1 cellular context compared by ENCODE assay signal in genomic region chr5:6731465-6732237, GRCh38.
TF ChIP-seq lines count a peak whose summit lies in the region.

No MANE protein-coding gene starts in this region.

TF ChIP-seq in GM12878, 131 proteins besides CTCF, POLR2A, EP300 and RAD21:
- TF ChIP-seq ZNF592 (IDR thresholded peaks at IDR 0.05), result no peak
- no peak for TF ChIP-seq BCL3 (IDR thresholded peaks at IDR 0.05; ENCODE audit: borderline replicate concordance, insufficient read depth, low read depth, low read length, poor library complexity, severe bottlenecking)
- TF ChIP-seq SRF (IDR thresholded peaks at IDR 0.05; ENCODE audit: low read depth in 2 of 2, low read length in 2 of 2), result no peak
- TF ChIP-seq ZNF24 (IDR thresholded peaks at IDR 0.05), result no peak
- TF ChIP-seq USF1 (IDR thresholded peaks at IDR 0.05; ENCODE audit: borderline replicate concordance, extremely low read length, insufficient read depth, low read depth, low read length), result no peak
- no peak for TF ChIP-seq RCOR1 (conservative IDR thresholded peaks at IDR 0.05; ENCODE audit: low read depth, low read length)
- TF ChIP-seq ZNF274 (IDR thresholded peaks at IDR 0.05; ENCODE audit: insufficient read depth, insufficient read length), result no peak
- no peak for TF ChIP-seq GATAD2B (conservative IDR thresholded peaks at IDR 0.05; ENCODE audit: low read depth)
- no peak for TF ChIP-seq POLR2AphosphoS5 (IDR thresholded peaks at IDR 0.05; ENCODE audit: low read length)
- TF ChIP-seq PRDM15 (CRISPR knock-in tag; IDR thresholded peaks at IDR 0.05), result no peak
- no peak for TF ChIP-seq ZBED1 (IDR thresholded peaks at IDR 0.05; ENCODE audit: borderline replicate concordance)
